1 cellular context compared by ENCODE assay signal in the genomic region with DNA sequence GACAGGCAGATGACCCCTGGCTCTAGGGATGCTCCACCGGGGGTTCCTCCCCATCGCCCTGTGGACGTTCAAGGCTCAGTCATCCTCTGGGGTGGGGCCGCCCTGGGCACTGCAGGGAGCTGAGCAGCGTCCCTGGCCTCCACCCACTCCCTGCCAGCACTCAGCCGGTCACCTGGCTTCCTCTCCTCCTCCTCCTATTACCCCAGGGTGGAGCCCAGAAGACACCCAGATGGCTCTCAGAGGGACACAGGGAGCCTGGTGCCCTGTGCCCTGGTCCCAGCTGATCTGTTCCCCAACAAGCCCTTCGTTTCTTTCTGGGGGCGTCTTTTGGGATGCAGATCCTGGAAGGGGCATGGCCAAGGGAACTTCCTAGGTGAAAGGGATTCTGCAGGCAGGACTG.
TF ChIP-seq lines count a peak whose summit lies in the region.

No MANE protein-coding gene starts in this region.

TF ChIP-seq in H1, 55 proteins besides CTCF, POLR2A, EP300 and RAD21:
- TF ChIP-seq RFX5 (IDR thresholded peaks at IDR 0.05; ENCODE audit: borderline replicate concordance, low read depth, low read length) (no peak), SUZ12 (IDR thresholded peaks at IDR 0.05; ENCODE audit: low read length) (no peak), SIN3A (conservative IDR thresholded peaks at IDR 0.05 in 1 of 2, IDR thresholded peaks at IDR 0.05 in 1 of 2; ENCODE audit: low read depth in 1 of 2, low read length in 2 of 2) (no peak), SAP30 (IDR thresholded peaks at IDR 0.05; ENCODE audit: insufficient read depth, insufficient replicate concordance, low read length) (no peak), MAX (IDR thresholded peaks at IDR 0.05) (no peak), EGR1 (IDR thresholded peaks at IDR 0.05; ENCODE audit: borderline replicate concordance, low read depth, low read length) (no peak), RBBP5 (IDR thresholded peaks at IDR 0.05; ENCODE audit: borderline replicate concordance, low read depth, low read length) (no peak), FOSL1 (IDR thresholded peaks at IDR 0.05; ENCODE audit: insufficient read depth, low read depth, low read length) (no peak), GABPA (IDR thresholded peaks at IDR 0.05; ENCODE audit: borderline replicate concordance, insufficient read depth, low read length) (no peak), SP1 (IDR thresholded peaks at IDR 0.05; ENCODE audit: low read depth, low read length) (no peak), NRF1 (IDR thresholded peaks at IDR 0.05; ENCODE audit: low read depth, low read length) (no peak), PHF8 (conservative IDR thresholded peaks at IDR 0.05; ENCODE audit: low read depth, low read length) (no peak), HDAC6 (IDR thresholded peaks at IDR 0.05; ENCODE audit: low read depth, low read length) (no peak)
